Comparison of ENCODE assay signal across 20 cellular contexts in genomic region chr22:40302149-40302548, GRCh38.
"Had no signal": no experiment of that assay in that cellular context is flagged by ENCODE, and none has a peak within 500 bp of the region (broad histone marks: within the 10 kb centered on the region; RNA-seq: fewer than 3 reads in every experiment).

No MANE protein-coding gene starts in this region.

- H3K27ac Mint-ChIP-seq: mesothelial cell of epicardium; natural killer cell; nephron progenitor cell; neural progenitor cell; progenitor cell of endocrine pancreas; stimulated activated memory B cell treated with anti-CD40 and anti-IgM and Interleukin-4, amounts not matched to agents 10 μg/mL and 1 μg/mL and 100 μg/mL, for 72 hours; stimulated activated naive CD8-positive, alpha-beta T cell treated with anti-CD3 and anti-CD28 coated beads, Interleukin-15, amount 100 ng/mL, for 72 hours; type B pancreatic cell had no signal

- H3K27me3 Mint-ChIP-seq: naive B cell; progenitor cell of endocrine pancreas; stimulated activated memory B cell treated with anti-CD40 and anti-IgM and Interleukin-4, amounts not matched to agents 10 μg/mL and 1 μg/mL and 100 μg/mL, for 72 hours; stimulated activated naive CD8-positive, alpha-beta T cell treated with anti-CD3 and anti-CD28 coated beads, Interleukin-15, amount 100 ng/mL, for 72 hours; type B pancreatic cell had no signal

- ATAC-seq: natural killer cell; right lobe of liver; stimulated activated memory B cell treated with anti-CD40 and anti-IgM and Interleukin-4, amounts not matched to agents 10 μg/mL and 1 μg/mL and 100 μg/mL, for 72 hours had no signal

- H3K4me3 Mint-ChIP-seq: mesothelial cell of epicardium; naive B cell; natural killer cell; nephron progenitor cell; neural progenitor cell; stimulated activated memory B cell treated with anti-CD40 and anti-IgM and Interleukin-4, amounts not matched to agents 10 μg/mL and 1 μg/mL and 100 μg/mL, for 72 hours; type B pancreatic cell had no signal

- H3K4me1 Mint-ChIP-seq: natural killer cell; stimulated activated memory B cell treated with anti-CD40 and anti-IgM and Interleukin-4, amounts not matched to agents 10 μg/mL and 1 μg/mL and 100 μg/mL, for 72 hours had no signal

- H3K9me3 Mint-ChIP-seq: mesothelial cell of epicardium; naive B cell; natural killer cell; nephron progenitor cell; neural progenitor cell; stimulated activated memory B cell treated with anti-CD40 and anti-IgM and Interleukin-4, amounts not matched to agents 10 μg/mL and 1 μg/mL and 100 μg/mL, for 72 hours; stimulated activated naive CD8-positive, alpha-beta T cell treated with anti-CD3 and anti-CD28 coated beads, Interleukin-15, amount 100 ng/mL, for 72 hours; type B pancreatic cell had no signal

- DNase-seq: islet precursor cell; left ventricle myocardium inferior; mesendoderm; naive B cell; natural killer cell; nephron progenitor cell; occipital lobe; ovary; right lobe of liver; stimulated activated CD4-positive, alpha-beta T cell treated with anti-CD3 and anti-CD28 coated beads, Interleukin-12 subunit alpha, Interleukin-12 subunit beta, amount 100 ng/mL, for 4 hours; stimulated activated CD4-positive, alpha-beta T cell treated with anti-CD3 and anti-CD28 coated beads, Interleukin-4, amount 100 ng/mL, for 1 hour; stimulated activated naive CD4-positive, alpha-beta T cell treated with Interleukin-2 at 50 U/mL for 16 hours; stimulated activated naive CD8-positive, alpha-beta T cell treated with anti-CD3 and anti-CD28 coated beads, Interleukin-15, amount 100 ng/mL, for 72 hours; substantia nigra; uterus had no signal
